ENCODE assay signal across 16 cellular contexts in genomic region chr6:38593419-38593818, GRCh38.
"Had no signal": no experiment of that assay in that cellular context is flagged by ENCODE, and none has a peak within 500 bp of the region (broad histone marks: within the 10 kb centered on the region; RNA-seq: fewer than 3 reads in every experiment).

No MANE protein-coding gene starts in this region.

- H3K4me1 ChIP-seq: body of pancreas, esophagus muscularis mucosa, gastroesophageal sphincter, psoas muscle, suprapubic skin had no signal

- H3K27me3 ChIP-seq: adrenal gland, body of pancreas, esophagus muscularis mucosa, gastroesophageal sphincter, suprapubic skin had no signal

- H3K27me3 Mint-ChIP-seq: type B pancreatic cell had no signal

- H3K4me3 ChIP-seq: adrenal gland, body of pancreas, esophagus muscularis mucosa, gastroesophageal sphincter, psoas muscle, suprapubic skin had no signal

- H3K9me3 Mint-ChIP-seq: nephron progenitor cell had no signal

- H3K4me1 Mint-ChIP-seq: nephron progenitor cell had no signal

- H3K27ac Mint-ChIP-seq: nephron progenitor cell, type B pancreatic cell had no signal

- H3K9me3 ChIP-seq: adrenal gland, body of pancreas, esophagus muscularis mucosa, gastroesophageal sphincter, psoas muscle, suprapubic skin had no signal

- DNase-seq: activated gamma-delta T cell; activated T-cell treated with anti-CD3 and anti-CD28 coated beads for 4 hours; adrenal gland; body of pancreas; cerebellar nuclear complex; left ventricle myocardium superior; nephron progenitor cell; psoas muscle; stimulated activated CD4-positive, alpha-beta T cell treated with anti-CD3 and anti-CD28 coated beads, Interleukin-12 subunit alpha, Interleukin-12 subunit beta, amount 100 ng/mL, for 4 hours; stimulated activated naive CD4-positive, alpha-beta T cell; T-helper 9 cell had no signal

- H3K4me3 Mint-ChIP-seq: nephron progenitor cell, type B pancreatic cell had no signal

- ATAC-seq: body of pancreas, gastroesophageal sphincter, left ventricle myocardium superior, psoas muscle, sciatic nerve had no signal

- H3K27ac ChIP-seq: adrenal gland, body of pancreas, esophagus muscularis mucosa, gastroesophageal sphincter, psoas muscle, suprapubic skin had no signal
